Comparison of ENCODE assay signal across 19 cellular contexts in the genomic region with DNA sequence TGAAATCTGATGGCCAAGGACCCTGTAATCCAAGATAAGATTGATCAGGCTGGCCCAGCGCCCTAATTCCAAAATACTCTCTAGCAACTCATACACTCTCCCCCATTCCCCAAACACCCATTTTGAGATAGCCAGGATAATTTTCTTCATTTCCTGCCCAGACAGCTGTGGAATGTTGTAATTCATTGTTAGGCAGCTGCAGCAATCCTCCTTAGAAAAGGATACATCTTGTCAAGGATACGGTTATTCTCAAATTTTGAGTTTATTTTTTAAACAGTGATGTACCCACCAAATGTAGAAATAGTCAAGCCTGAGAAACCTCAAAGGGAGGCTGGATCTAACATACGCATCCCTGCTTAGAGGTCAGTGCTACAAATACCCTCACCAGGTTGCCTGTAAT.
"Had no signal": no experiment of that assay in that cellular context is flagged by ENCODE, and none has a peak within 500 bp of the region (broad histone marks: within the 10 kb centered on the region; RNA-seq: fewer than 3 reads in every experiment).

No MANE protein-coding gene starts in this region.

- H3K27me3 ChIP-seq: cardiac muscle cell, foreskin keratinocyte, left lung, transverse colon had no signal

- H3K4me1 ChIP-seq: foreskin keratinocyte, left lung had no signal

- ATAC-seq: activated CD4-positive, CD25-positive, alpha-beta regulatory T cell treated with anti-CD3 and anti-CD28 coated beads, Interleukin-2, amount 50 U/mL, for 24 hours; activated T-helper 17 cell treated with anti-CD3 and anti-CD28 coated beads, Interleukin-2, amount 50 U/mL, for 72 hours; foreskin keratinocyte; left lung; natural killer cell treated with Interleukin-12 subunit alpha and Interleukin-12 subunit beta and Interleukin-15 and Interleukin-18, amount 100 ng/mL, for 72 hours had no signal

- H3K9me3 ChIP-seq: left lung, transverse colon had no signal

- DNase-seq: activated CD4-positive, alpha-beta T cell treated with anti-CD3 and anti-CD28 coated beads, Interleukin-2, amount 50 U/mL, for 1 hour; activated naive CD4-positive, alpha-beta T cell treated with anti-CD3 and anti-CD28 coated beads, Interleukin-2, amount 10 ng/mL, durations not matched to agents 7 days and 5 days; activated T-cell treated with anti-CD3 and anti-CD28 coated beads for 4 hours; foreskin keratinocyte; left lung; nucleus accumbens; posterior cingulate gyrus; retina; stimulated activated CD4-positive, alpha-beta T cell treated with anti-CD3 and anti-CD28 coated beads, Interleukin-15, amount 100 ng/mL, for 24 hours; stimulated activated CD4-positive, alpha-beta T cell treated with anti-CD3 and anti-CD28 coated beads, Interleukin-4, amount 100 ng/mL, for 24 hours; stimulated activated naive CD4-positive, alpha-beta T cell treated with Interleukin-2 at 50 U/mL for 16 hours; substantia nigra; transverse colon had no signal

- H3K4me1 Mint-ChIP-seq: activated naive CD4-positive, alpha-beta T cell treated with anti-CD3 and anti-CD28 coated beads, Interleukin-2, amount 10 ng/mL, durations not matched to agents 7 days and 5 days; activated T-helper 17 cell treated with anti-CD3 and anti-CD28 coated beads, Interleukin-2, amount 50 U/mL, for 72 hours; memory B cell had no signal

- H3K4me3 ChIP-seq: cardiac muscle cell, left lung, transverse colon had no signal

- H3K36me3 Mint-ChIP-seq: activated naive CD4-positive, alpha-beta T cell treated with anti-CD3 and anti-CD28 coated beads, Interleukin-2, amount 10 ng/mL, durations not matched to agents 7 days and 5 days; memory B cell; natural killer cell treated with Interleukin-12 subunit alpha and Interleukin-12 subunit beta and Interleukin-15 and Interleukin-18, amount 100 ng/mL, for 72 hours had no signal

- H3K27me3 Mint-ChIP-seq: activated naive CD4-positive, alpha-beta T cell treated with anti-CD3 and anti-CD28 coated beads, Interleukin-2, amount 10 ng/mL, durations not matched to agents 7 days and 5 days; memory B cell had no signal

- H3K27ac ChIP-seq: cardiac muscle cell, foreskin keratinocyte, left lung, transverse colon had no signal

- H3K4me3 Mint-ChIP-seq: activated naive CD4-positive, alpha-beta T cell treated with anti-CD3 and anti-CD28 coated beads, Interleukin-2, amount 10 ng/mL, durations not matched to agents 7 days and 5 days; activated T-helper 17 cell treated with anti-CD3 and anti-CD28 coated beads, Interleukin-2, amount 50 U/mL, for 72 hours; memory B cell; natural killer cell treated with Interleukin-12 subunit alpha and Interleukin-12 subunit beta and Interleukin-15 and Interleukin-18, amount 100 ng/mL, for 72 hours; T-helper 2 cell treated with Interferon-gamma antibody and Interleukin-4, amounts not matched to agents 5 μg/mL and 100 μg/mL, for 36 hours had no signal

- H3K9me3 Mint-ChIP-seq: activated naive CD4-positive, alpha-beta T cell treated with anti-CD3 and anti-CD28 coated beads, Interleukin-2, amount 10 ng/mL, durations not matched to agents 7 days and 5 days; activated T-helper 17 cell treated with anti-CD3 and anti-CD28 coated beads, Interleukin-2, amount 50 U/mL, for 72 hours; natural killer cell treated with Interleukin-12 subunit alpha and Interleukin-12 subunit beta and Interleukin-15 and Interleukin-18, amount 100 ng/mL, for 72 hours; T-helper 2 cell treated with Interferon-gamma antibody and Interleukin-4, amounts not matched to agents 5 μg/mL and 100 μg/mL, for 36 hours had no signal

- H3K36me3 ChIP-seq: cardiac muscle cell, left lung, transverse colon had no signal

- H3K27ac Mint-ChIP-seq: activated naive CD4-positive, alpha-beta T cell treated with anti-CD3 and anti-CD28 coated beads, Interleukin-2, amount 10 ng/mL, durations not matched to agents 7 days and 5 days; activated T-helper 17 cell treated with anti-CD3 and anti-CD28 coated beads, Interleukin-2, amount 50 U/mL, for 72 hours; memory B cell; natural killer cell treated with Interleukin-12 subunit alpha and Interleukin-12 subunit beta and Interleukin-15 and Interleukin-18, amount 100 ng/mL, for 72 hours; T-helper 2 cell treated with Interferon-gamma antibody and Interleukin-4, amounts not matched to agents 5 μg/mL and 100 μg/mL, for 36 hours had no signal
